In genomic region chr5:82813951-82814350, GRCh38 we compare ENCODE assay signal across 1 cellular context.
TF ChIP-seq lines count a peak whose summit lies in the region.

No MANE protein-coding gene starts in this region.

TF ChIP-seq in GM23338, 12 proteins besides CTCF, POLR2A, EP300 and RAD21 (continued from another document):
- TF ChIP-seq REST (IDR thresholded peaks at IDR 0.05; ENCODE audit: unreplicated experiment) (no peak), ETS1 (IDR thresholded peaks at IDR 0.05) (no peak), EZH2phosphoT487 (IDR thresholded peaks at IDR 0.05; ENCODE audit: unreplicated experiment) (no peak), STAT1 (IDR thresholded peaks at IDR 0.05; ENCODE audit: unreplicated experiment) (no peak), ZNF462 (CRISPR knock-in tag; IDR thresholded peaks at IDR 0.05) (no peak)
